35 cellular contexts compared by ENCODE assay signal in genomic region chr1:167190747-167191237, GRCh38.
"Had no signal": no experiment of that assay in that cellular context is flagged by ENCODE, and none has a peak within 500 bp of the region (broad histone marks: within the 10 kb centered on the region; RNA-seq: fewer than 3 reads in every experiment).

No MANE protein-coding gene starts in this region.

- H3K36me3 ChIP-seq: MG63 had no signal

- H3K4me3 ChIP-seq: MG63 had no signal

- DNase-seq: Karpas-422, Kasumi-1, MG63, MM.1S, MV-4-11, NCI-H1048, NCI-H1092, NCI-H1092 treated with DMSO at 0.1 percent for 48 hours, NCI-H1105, NCI-H1105 treated with DMSO at 0.1 percent for 48 hours, NCI-H1417, NCI-H1417 treated with DMSO at 0.1 percent for 48 hours, NCI-H1436, NCI-H1436 treated with DMSO at 0.1 percent for 48 hours, NCI-H146, NCI-H1694, NCI-H1694 treated with DMSO at 0.1 percent for 48 hours, NCI-H187, NCI-H187 treated with DMSO at 0.1 percent for 48 hours, NCI-H1930, NCI-H2029, NCI-H2029 treated with DMSO at 0.1 percent for 48 hours, NCI-H2081, NCI-H2081 treated with DMSO at 0.1 percent for 48 hours, NCI-H2107, NCI-H2171, NCI-H2171 treated with DMSO at 0.1 percent for 48 hours, NCI-H2227 treated with DMSO at 0.1 percent for 48 hours, NCI-H226, NCI-H345, NCI-H446, NCI-H446 treated with DMSO at 0.1 percent for 48 hours, NCI-H510A, NCI-H510A treated with DMSO at 0.1 percent for 48 hours, NCI-H524 had no signal

- H3K27me3 ChIP-seq: MG63 had no signal

- H3K9me3 ChIP-seq: MG63 had no signal
